8 cellular contexts compared by ENCODE assay signal in the genomic region with DNA sequence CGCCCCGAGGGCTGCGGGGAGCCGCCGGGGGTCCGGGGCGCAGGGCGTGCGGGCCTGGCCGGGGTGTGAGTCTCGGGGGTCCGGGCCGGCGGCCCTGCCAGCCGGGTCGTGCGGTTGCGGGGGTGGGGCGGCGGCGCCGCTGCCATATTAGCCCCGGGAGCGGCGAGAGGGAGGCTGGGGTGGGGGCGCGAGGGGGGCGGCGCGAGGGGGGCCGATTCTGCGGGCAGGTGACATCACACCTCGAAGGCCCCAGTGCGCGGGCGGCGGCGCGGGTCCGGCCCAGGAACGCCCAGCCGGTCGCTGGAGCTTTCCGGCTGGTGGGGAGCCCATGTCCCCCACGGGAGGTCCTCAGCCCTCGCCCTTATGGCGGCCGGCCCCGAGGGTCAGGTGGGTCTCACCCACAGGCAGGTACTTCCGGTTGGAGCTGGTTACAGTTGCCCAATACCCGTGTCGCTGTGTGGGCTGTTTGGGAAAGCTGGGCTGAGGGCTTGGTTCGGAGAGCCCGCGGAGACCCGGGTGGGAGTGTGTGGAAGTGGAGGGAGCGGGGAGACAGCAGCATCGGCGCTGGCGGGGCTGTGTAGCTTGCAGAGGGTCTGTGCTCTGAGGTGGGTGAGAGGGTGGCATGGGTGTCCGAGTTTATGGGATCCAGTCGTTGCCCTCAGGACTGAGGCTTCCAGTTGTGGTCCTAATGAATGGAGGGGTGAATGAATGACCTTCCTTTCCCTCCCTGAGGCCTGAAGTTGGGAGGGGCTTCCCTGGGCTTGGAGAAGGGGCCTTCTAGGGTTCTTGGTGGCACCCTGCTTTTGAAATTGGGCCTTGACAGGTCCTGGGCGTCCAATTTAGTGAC. TPM values are rescaled to one million over a fixed set of nuclear protein-coding genes. Genes with fewer than 3 reads are reported as not detected.
A peak's percentile ranks its signal among the peaks of the same experiment; 100 is the strongest.
DNase-seq lines count a peak whose midpoint lies in the region; ATAC-seq, FAIRE-seq and TF ChIP-seq lines count a peak whose summit lies in the region.

No MANE protein-coding gene starts in this region.

- H2AFZ ChIP-seq in HCT116 (ENCODE audit: low read depth, low read length, poor library complexity, severe bottlenecking) (no peak overlapping the region), neural progenitor cell (replicated peaks) (no peak overlapping the region)

- H3K9ac ChIP-seq in HCT116 (ENCODE audit: low read length) (peak overlapping the region; percentile 95), endodermal cell (ENCODE audit: extremely low read depth, low read length, poor library complexity, severe bottlenecking) (peak overlapping the region; percentile 92), neural progenitor cell (peak overlapping the region; percentile 98)

- H3K4me3 Mint-ChIP-seq in endodermal cell (peak overlapping the region; percentile 88), neural progenitor cell (peak overlapping the region; percentile 93)

- RAD21 ChIA-PET in HCT116 (lab: Charles Lee; ENCODE audit: low non-redundant PET in 1 of 2, low total read pairs in 2 of 2, uncharacterized antibody in 2 of 2, unreplicated experiment in 2 of 2), result no interaction called here

- ATAC-seq in HCT116 (no peak; the same call in 1 of the 2 replicates), GM19324 (IDR thresholded peaks at IDR 0.05; ENCODE audit: low FRiP score, unreplicated experiment) (no peak)

- POLR2A ChIA-PET in HCT116 (lab: Charles Lee), result interaction anchor here (1.1 to 1.2 kb wide), 2 partner anchors 86 to 550 kb away, joined by 3 read pairs; partner anchors contain the start of gene RPS2

- peak overlapping the region; percentile 98 for H3K27ac ChIP-seq in HCT116 (ENCODE audit: low read depth, low read length)
- H3K27ac ChIP-seq in endodermal cell (ENCODE audit: low read depth, low read length), result peak overlapping the region; percentile 97
- peak overlapping the region; percentile 100 for H3K27ac ChIP-seq in neural progenitor cell

- H3K9me3 ChIP-seq in HCT116 (ENCODE audit: control insufficient read depth in 1 of 2, insufficient read depth in 1 of 2, low read depth in 1 of 2, low read length in 2 of 2) (no peaks in the 10 kb centered on the region), endodermal cell (ENCODE audit: control insufficient read depth, low read length) (no peaks in the 10 kb centered on the region), neural progenitor cell (ENCODE audit: low read depth) (no peaks in the 10 kb centered on the region)

- no peak for TF ChIP-seq POLR2A in HCT116 (IDR thresholded peaks at IDR 0.05; ENCODE audit: borderline replicate concordance, extremely low read depth, insufficient read depth, insufficient read length)

- H3F3A ChIP-seq in neural progenitor cell (ENCODE audit: low read depth), result peaks cover 31% of the 10 kb centered on the region

- H3K79me2 ChIP-seq in HCT116 (ENCODE audit: insufficient read depth, low read length), result peaks cover 58% of the 10 kb centered on the region
- H3K79me2 ChIP-seq in neural progenitor cell (ENCODE audit: low read depth), result peaks cover 57% of the 10 kb centered on the region

- no peaks in the 10 kb centered on the region for H3K27me3 ChIP-seq in HCT116 (ENCODE audit: insufficient read depth, low read length)
- H3K27me3 ChIP-seq in endodermal cell (ENCODE audit: control insufficient read depth, insufficient read depth, low read length, poor library complexity, severe bottlenecking), result no peaks in the 10 kb centered on the region
- H3K27me3 ChIP-seq in neural progenitor cell, result no peaks in the 10 kb centered on the region

- peaks cover 5% of the 10 kb centered on the region; the same call in 1 of the 2 replicates for H4K20me1 ChIP-seq in HCT116 (ENCODE audit: insufficient read depth)
- peaks cover 53% of the 10 kb centered on the region for H4K20me1 ChIP-seq in neural progenitor cell (ENCODE audit: low read depth)

- CTCF ChIA-PET in HCT116 (lab: Charles Lee), result no interaction called here

- peak overlapping the region; percentile 86 to 95 for H3K4me3 ChIP-seq in HCT116 (replicated peaks in 1 of 2; ENCODE audit: low read depth in 1 of 2, low read length in 2 of 2)
- H3K4me3 ChIP-seq in endodermal cell (ENCODE audit: low read length), result peak overlapping the region; percentile 88
- peak overlapping the region; percentile 99 for H3K4me3 ChIP-seq in neural progenitor cell

- TF ChIP-seq CTCF in HCT116 (IDR thresholded peaks at IDR 0.05 in 2 of 3, conservative IDR thresholded peaks at IDR 0.05 in 1 of 3; ENCODE audit: borderline replicate concordance in 1 of 3, insufficient read depth in 1 of 3, low read depth in 2 of 3, low read length in 2 of 3) (no peak), endodermal cell (conservative IDR thresholded peaks at IDR 0.05) (no peak), neural progenitor cell (IDR thresholded peaks at IDR 0.05) (no peak)

- DNase-seq in HCT116 (ENCODE audit: low read depth, low spot score) (no peak), T-helper 22 cell (ENCODE audit: low read depth) (peak; percentile 42), endodermal cell (peak; percentile 66), neural progenitor cell (ENCODE audit: low spot score) (peak; percentile 48), putamen (ENCODE audit: low spot score) (no peak), NCI-H524 treated with DMSO at 0.1 percent for 48 hours (lab: John Stamatoyannopoulos, UW) (no peak), urothelium cell line (ENCODE audit: low spot score) (no peak)

- FAIRE-seq in urothelium cell line (lab: Jason Lieb, UNC), result no peak

- intact Hi-C loops in HCT116 (cut with micrococcal nuclease), result no loop called here

- H3K4me1 Mint-ChIP-seq in endodermal cell (peaks cover 46% of the 10 kb centered on the region), neural progenitor cell (peaks cover 53% of the 10 kb centered on the region)

- no TSS peak for BruUV-seq in HCT116 (replicated peaks; lab: Mats Ljungman, UMichigan)

- H3K36me3 Mint-ChIP-seq in endodermal cell (ENCODE audit: low read depth), result peaks cover 17% of the 10 kb centered on the region
- no peaks in the 10 kb centered on the region for H3K36me3 Mint-ChIP-seq in neural progenitor cell

- H3K36me3 ChIP-seq in HCT116 (ENCODE audit: control insufficient read depth in 1 of 2, insufficient read depth in 2 of 2, low read length in 2 of 2) (no peaks in the 10 kb centered on the region), endodermal cell (ENCODE audit: control insufficient read depth, insufficient read depth, low read length) (peaks cover 24% of the 10 kb centered on the region), neural progenitor cell (no peaks in the 10 kb centered on the region)

- 3 to 6% methylated on average over 20 to 54 of the region's 63 CpGs for WGBS in endodermal cell (ENCODE audit: insufficient coverage in 1 of 2, insufficient read length in 1 of 2), 2 experiments

- H3K27ac Mint-ChIP-seq in endodermal cell (peak overlapping the region; percentile 96), neural progenitor cell (peak overlapping the region; percentile 92)

- H3K9me3 Mint-ChIP-seq in endodermal cell (no peaks in the 10 kb centered on the region), neural progenitor cell (no peaks in the 10 kb centered on the region)

- H3K4me1 ChIP-seq in HCT116 (ENCODE audit: control insufficient read depth in 1 of 2, insufficient read depth in 2 of 2, low read length in 2 of 2) (peaks cover 20 to 48% of the 10 kb centered on the region in 2 experiments), endodermal cell (ENCODE audit: control insufficient read depth, insufficient read depth, low read length) (peaks cover 14% of the 10 kb centered on the region), neural progenitor cell (peaks cover 29% of the 10 kb centered on the region)

- H3K27me3 Mint-ChIP-seq in endodermal cell (ENCODE audit: insufficient read depth) (no peaks in the 10 kb centered on the region), neural progenitor cell (ENCODE audit: insufficient read depth, low read depth) (peaks cover 15% of the 10 kb centered on the region)

- peak overlapping the region; percentile 98 for H3K4me2 ChIP-seq in HCT116 (ENCODE audit: low read length)
- H3K4me2 ChIP-seq in neural progenitor cell, result peak overlapping the region; percentile 99

- H3K9me2 ChIP-seq in HCT116 (ENCODE audit: insufficient read depth), result no peaks in the 10 kb centered on the region

- no peak for TF ChIP-seq RAD21 in HCT116 (IDR thresholded peaks at IDR 0.05; ENCODE audit: low read depth)

TF ChIP-seq in HCT116, 20 proteins besides CTCF, POLR2A, EP300 and RAD21 (continues in another document):
- TF ChIP-seq, protein P1, sequence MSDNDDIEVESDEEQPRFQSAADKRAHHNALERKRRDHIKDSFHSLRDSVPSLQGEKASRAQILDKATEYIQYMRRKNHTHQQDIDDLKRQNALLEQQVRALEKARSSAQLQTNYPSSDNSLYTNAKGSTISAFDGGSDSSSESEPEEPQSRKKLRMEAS (IDR thresholded peaks at IDR 0.05), result no peak
- no peak for TF ChIP-seq FOSL1 (IDR thresholded peaks at IDR 0.05; ENCODE audit: low read depth)
- TF ChIP-seq EZH2 (IDR thresholded peaks at IDR 0.05), result no peak
- TF ChIP-seq POLR2AphosphoS5 (IDR thresholded peaks at IDR 0.05; ENCODE audit: low read depth, low read length), result no peak
- TF ChIP-seq CBX3 (IDR thresholded peaks at IDR 0.05; ENCODE audit: low read depth), result no peak

RNA-seq across cellular contexts. Expression of gene ATP6V0C, which starts 0.8 kb away (rescaled TPM):
- total RNA-seq in HCT116 (2021; ENCODE audit: unreplicated experiment), result 187 TPM
- 186 and 193 TPM in 2 replicates for polyA plus RNA-seq in HCT116 (2012)
- total RNA-seq in endodermal cell, result 100 to 1,000 TPM; 176 to 180 TPM
- polyA plus RNA-seq in endodermal cell (2013, experiment 1 of 2), result 220 TPM
- 207 TPM for polyA plus RNA-seq in endodermal cell (2013, experiment 2 of 2)
- 11.6 and 44.3 TPM in 2 replicates for total RNA-seq in neural progenitor cell (ENCODE audit: low replicate concordance)

RNA-seq across cellular contexts. Expression of gene AMDHD2, which starts 5.6 kb away (rescaled TPM):
- total RNA-seq in HCT116 (2021; ENCODE audit: unreplicated experiment) (42.9 TPM), endodermal cell (10 to 100 TPM; 74.6 to 82.2 TPM), neural progenitor cell (ENCODE audit: low replicate concordance) (11.7 and 39.2 TPM in 2 replicates)
- polyA plus RNA-seq in HCT116 (2012), result 12.6 and 16.4 TPM in 2 replicates
- polyA plus RNA-seq in endodermal cell (2013, experiment 1 of 2), result 24.8 TPM
- 19.3 TPM for polyA plus RNA-seq in endodermal cell (2013, experiment 2 of 2)

RNA-seq across cellular contexts. Expression of gene CEMP1, which starts 16.7 kb away (rescaled TPM):
- total RNA-seq in HCT116 (2021; ENCODE audit: unreplicated experiment), result 0.32 TPM
- 2.0 and 3.8 TPM in 2 replicates for polyA plus RNA-seq in HCT116 (2012)
- under 1 TPM in 1 of 2 donors, not detected in 1; 0.24 TPM for total RNA-seq in endodermal cell
- not detected for polyA plus RNA-seq in endodermal cell (2013, experiment 1 of 2)
- not detected for polyA plus RNA-seq in endodermal cell (2013, experiment 2 of 2)
- 0.09 TPM in 1 of 2 replicates, not detected in the other for total RNA-seq in neural progenitor cell (ENCODE audit: low replicate concordance)

RNA-seq across cellular contexts. Expression of gene PDPK1, which starts 23.3 kb away (rescaled TPM):
- 36.1 TPM for total RNA-seq in HCT116 (2021; ENCODE audit: unreplicated experiment)
- polyA plus RNA-seq in HCT116 (2012), result 12.3 and 20.8 TPM in 2 replicates
- 10 to 100 TPM; 29.2 to 30.3 TPM for total RNA-seq in endodermal cell
- 19.6 TPM for polyA plus RNA-seq in endodermal cell (2013, experiment 1 of 2)
- polyA plus RNA-seq in endodermal cell (2013, experiment 2 of 2), result 19.3 TPM
- 13.6 and 13.9 TPM in 2 replicates for total RNA-seq in neural progenitor cell (ENCODE audit: low replicate concordance)

RNA-seq across cellular contexts. Expression of gene TBC1D24, which starts 39.6 kb away (rescaled TPM):
- total RNA-seq in HCT116 (2021; ENCODE audit: unreplicated experiment), result 24.6 TPM
- 8.2 and 8.4 TPM in 2 replicates for polyA plus RNA-seq in HCT116 (2012)
- total RNA-seq in endodermal cell, result 10 to 100 TPM; 15.7 to 19.4 TPM
- 9.0 TPM for polyA plus RNA-seq in endodermal cell (2013, experiment 1 of 2)
- 9.4 TPM for polyA plus RNA-seq in endodermal cell (2013, experiment 2 of 2)
- total RNA-seq in neural progenitor cell (ENCODE audit: low replicate concordance), result 8.2 and 11.9 TPM in 2 replicates

Comparison
In these comparisons a context has a peak if more than half of its experiments do, and no peak if none do; other contexts are left out.
1. DNase-seq: peak in T-helper 22 cell (single experiment), endodermal cell (single experiment) and neural progenitor cell (single experiment); none in HCT116 (single experiment), putamen (single experiment), NCI-H524 treated with DMSO at 0.1 percent for 48 hours (single experiment) and urothelium cell line (single experiment).
2. Peak in every context shown above with its lines, with median percentiles within 50 percentile points of each other: H3K27ac ChIP-seq, H3K4me3 ChIP-seq and H3K9ac ChIP-seq.